3 cellular contexts compared by ENCODE assay signal in the genomic region with DNA sequence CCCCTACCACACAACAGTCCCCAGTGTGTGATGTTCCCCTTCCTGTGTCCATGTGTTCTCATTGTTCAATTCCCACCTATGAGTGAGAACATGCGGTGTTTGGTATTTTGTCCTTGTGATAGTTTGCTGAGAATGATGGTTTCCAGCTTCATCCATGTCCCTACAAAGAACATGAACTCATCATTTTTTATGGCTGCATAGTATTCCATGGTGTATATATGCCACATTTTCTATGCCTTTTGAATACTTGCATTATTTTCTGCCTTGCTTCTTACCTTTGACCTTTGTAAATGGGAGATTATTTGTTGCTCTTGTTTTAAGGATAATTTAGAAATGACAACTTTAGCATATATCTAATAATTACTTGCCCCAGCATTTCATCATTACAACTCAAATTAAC. TPM values are rescaled to one million over a fixed set of nuclear protein-coding genes. Genes with fewer than 3 reads are reported as not detected.
"Had no signal": no experiment of that assay in that cellular context is flagged by ENCODE, and none has a peak within 500 bp of the region (broad histone marks: within the 10 kb centered on the region; RNA-seq: fewer than 3 reads in every experiment).

No MANE protein-coding gene starts in this region.

RNA-seq across cellular contexts. Expression of a gene that starts 45.3 kb away (rescaled TPM):
- total RNA-seq: HFFc6, HT1080, IMR-90 had no signal
- polyA plus RNA-seq: IMR-90 had no signal
